Comparison of ENCODE assay signal across 2 cellular contexts in the genomic region with DNA sequence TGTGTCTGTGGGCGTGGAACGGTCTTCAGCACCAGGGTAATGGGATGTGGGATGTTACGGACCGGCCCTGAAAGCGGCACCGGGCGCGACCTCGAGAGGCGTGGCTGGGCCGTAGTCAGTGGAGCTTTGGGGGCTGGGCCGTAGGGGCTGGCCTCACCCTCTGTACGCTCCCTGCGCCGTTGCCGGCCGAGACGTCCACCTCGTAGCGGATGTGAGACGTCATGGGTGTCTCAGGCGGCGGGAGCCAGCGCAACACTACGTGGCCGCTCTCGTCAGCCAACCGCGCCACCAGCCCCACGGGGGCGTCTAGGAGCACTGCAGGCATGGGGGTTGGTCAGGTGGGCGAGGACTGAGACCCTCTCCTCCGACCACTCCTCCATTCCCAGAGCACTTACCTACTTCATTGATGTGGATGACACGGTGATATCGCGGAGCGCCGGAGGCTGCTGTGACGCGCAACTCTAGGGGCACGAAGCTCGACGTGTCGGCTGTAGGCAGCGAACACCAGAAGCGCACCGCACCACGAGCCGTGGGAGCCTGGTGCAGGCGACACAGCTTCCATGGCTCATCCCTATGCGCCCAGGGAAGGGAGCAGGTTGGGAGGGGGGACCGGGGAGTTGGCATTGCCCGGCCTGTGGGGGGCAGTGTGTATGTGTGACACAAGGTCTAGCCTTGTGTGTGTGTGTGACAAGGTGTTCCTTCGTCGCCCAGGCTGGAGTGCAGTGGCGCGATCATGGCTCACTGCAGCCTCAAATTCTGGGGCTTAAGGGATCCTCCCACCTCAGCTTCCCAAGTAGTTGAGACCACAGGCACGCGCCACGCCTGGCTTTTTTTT.
A peak's percentile ranks its signal among the peaks of the same experiment; 100 is the strongest.
TF ChIP-seq lines count a peak whose summit lies in the region.

No MANE protein-coding gene starts in this region.

TF ChIP-seq in GM23338, 12 proteins besides CTCF, POLR2A, EP300 and RAD21:
- TF ChIP-seq JUNB (IDR thresholded peaks at IDR 0.05; ENCODE audit: unreplicated experiment) (no peak), POLR2AphosphoS5 (IDR thresholded peaks at IDR 0.05; ENCODE audit: low read depth) (peak; percentile 2; the same call in 1 of the 2 replicates), CREB1 (CRISPR knock-in tag; IDR thresholded peaks at IDR 0.05; ENCODE audit: low read depth) (peak; percentile 92)

TF ChIP-seq in K562, 482 proteins besides CTCF, POLR2A, EP300 and RAD21:
- TF ChIP-seq YY1 (IDR thresholded peaks at IDR 0.05; ENCODE audit: borderline replicate concordance in 1 of 3, control insufficient read depth in 1 of 3, extremely low read depth in 1 of 3, insufficient read depth in 3 of 3, insufficient read length in 1 of 3, insufficient replicate concordance in 2 of 3, low read depth in 1 of 3, low read length in 2 of 3) (no peak), CBFA2T2 (conservative IDR thresholded peaks at IDR 0.05) (no peak), FOXM1 (IDR thresholded peaks at IDR 0.05; ENCODE audit: low read depth) (no peak), FOXM1 (CRISPR knock-in tag; IDR thresholded peaks at IDR 0.05; ENCODE audit: low read depth) (no peak), FIP1L1 (IDR thresholded peaks at IDR 0.05; ENCODE audit: low read depth, low read length, poor library complexity, severe bottlenecking) (no peak), EZH2 (IDR thresholded peaks at IDR 0.05; ENCODE audit: borderline replicate concordance, low read depth, low read length) (no peak), ZNF589 (CRISPR knock-in tag; IDR thresholded peaks at IDR 0.05; ENCODE audit: low read depth) (no peak)
- TF ChIP-seq, protein P1, sequence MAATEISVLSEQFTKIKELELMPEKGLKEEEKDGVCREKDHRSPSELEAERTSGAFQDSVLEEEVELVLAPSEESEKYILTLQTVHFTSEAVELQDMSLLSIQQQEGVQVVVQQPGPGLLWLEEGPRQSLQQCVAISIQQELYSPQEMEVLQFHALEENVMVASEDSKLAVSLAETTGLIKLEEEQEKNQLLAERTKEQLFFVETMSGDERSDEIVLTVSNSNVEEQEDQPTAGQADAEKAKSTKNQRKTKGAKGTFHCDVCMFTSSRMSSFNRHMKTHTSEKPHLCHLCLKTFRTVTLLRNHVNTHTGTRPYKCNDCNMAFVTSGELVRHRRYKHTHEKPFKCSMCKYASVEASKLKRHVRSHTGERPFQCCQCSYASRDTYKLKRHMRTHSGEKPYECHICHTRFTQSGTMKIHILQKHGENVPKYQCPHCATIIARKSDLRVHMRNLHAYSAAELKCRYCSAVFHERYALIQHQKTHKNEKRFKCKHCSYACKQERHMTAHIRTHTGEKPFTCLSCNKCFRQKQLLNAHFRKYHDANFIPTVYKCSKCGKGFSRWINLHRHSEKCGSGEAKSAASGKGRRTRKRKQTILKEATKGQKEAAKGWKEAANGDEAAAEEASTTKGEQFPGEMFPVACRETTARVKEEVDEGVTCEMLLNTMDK (IDR thresholded peaks at IDR 0.05; ENCODE audit: borderline replicate concordance, insufficient read depth, low read depth, low read length, poor library complexity, severe bottlenecking): peak; percentile 55
